8 cellular contexts compared by ENCODE assay signal in genomic region chr11:124415356-124415923, GRCh38. TPM values are rescaled to one million over a fixed set of nuclear protein-coding genes. Genes with fewer than 3 reads are reported as not detected.
DNase-seq lines count a peak whose midpoint lies in the region; ATAC-seq and TF ChIP-seq lines count a peak whose summit lies in the region.

No MANE protein-coding gene starts in this region.

- H3F3A ChIP-seq in neural cell (ENCODE audit: insufficient read depth, low read length, poor library complexity, severe bottlenecking): no peaks in the 10 kb centered on the region

- TF ChIP-seq EP300 in neural cell (conservative IDR thresholded peaks at IDR 0.05; ENCODE audit: poor library complexity, severe bottlenecking): no peak

- peak; percentile 63 for TF ChIP-seq CTCF in AG09319 (IDR thresholded peaks at IDR 0.05; ENCODE audit: low read depth, low read length)
- peak; percentile 71 for TF ChIP-seq CTCF in neural cell (IDR thresholded peaks at IDR 0.05; ENCODE audit: poor library complexity, severe bottlenecking)

- no peak overlapping the region for H3K27ac ChIP-seq in neural cell (ENCODE audit: low read length)

- H3K4me3 ChIP-seq in neural cell (ENCODE audit: low read length): no peak overlapping the region

- DNase-seq in AG09319 (ENCODE audit: extremely low read depth, low read depth) (peak; percentile 10), NCI-H748 treated with DMSO at 0.1 percent for 48 hours (lab: John Stamatoyannopoulos, UW) (peak; percentile 30), dedifferentiated amniotic fluid mesenchymal stem cell (ENCODE audit: extremely low spot score) (peak; percentile 54)
- no peak for DNase-seq in activated naive CD4-positive, alpha-beta T cell treated with anti-CD3 and anti-CD28 coated beads, Interleukin-2, amount 50 U/mL, for 72 hours (ENCODE audit: low spot score in 2 of 2)

- H2AFZ ChIP-seq in neural cell (ENCODE audit: low read depth, low read length): no peak overlapping the region

- no peak overlapping the region for H3K27ac Mint-ChIP-seq in activated naive CD4-positive, alpha-beta T cell treated with anti-CD3 and anti-CD28 coated beads, Interleukin-2, amount 50 U/mL, for 72 hours

- H3K79me2 ChIP-seq in neural cell (replicated peaks; ENCODE audit: insufficient read depth, low read length): no peaks in the 10 kb centered on the region

- no peaks in the 10 kb centered on the region for H3K9me3 ChIP-seq in neural cell (ENCODE audit: low read length)

- H3K4me2 ChIP-seq in neural cell (ENCODE audit: low read length): no peak overlapping the region

- H3K9me2 ChIP-seq in neural cell (ENCODE audit: insufficient read depth, low read length): no peaks in the 10 kb centered on the region

- H4K20me1 ChIP-seq in neural cell (ENCODE audit: insufficient read depth): no peaks in the 10 kb centered on the region

- H3K36me3 ChIP-seq in neural cell (ENCODE audit: insufficient read depth, low read length): no peaks in the 10 kb centered on the region

- no peak overlapping the region for H3K9ac ChIP-seq in neural cell (ENCODE audit: low read length)

- peak; percentile 67 for ATAC-seq in GM19395 (IDR thresholded peaks at IDR 0.05; ENCODE audit: unreplicated experiment)
- no peak for ATAC-seq in GM18498 (IDR thresholded peaks at IDR 0.05; ENCODE audit: unreplicated experiment)
- no peak for ATAC-seq in GM21723 (IDR thresholded peaks at IDR 0.05; ENCODE audit: unreplicated experiment)
- ATAC-seq in activated naive CD4-positive, alpha-beta T cell treated with anti-CD3 and anti-CD28 coated beads, Interleukin-2, amount 50 U/mL, for 72 hours: no peak

- TF ChIP-seq RAD21 in neural cell (conservative IDR thresholded peaks at IDR 0.05): peak; percentile 76

- no peaks in the 10 kb centered on the region for H3K27me3 ChIP-seq in neural cell (ENCODE audit: insufficient read depth, low read depth, low read length)

- no peaks in the 10 kb centered on the region for H3K9me3 Mint-ChIP-seq in activated naive CD4-positive, alpha-beta T cell treated with anti-CD3 and anti-CD28 coated beads, Interleukin-2, amount 50 U/mL, for 72 hours

- no peaks in the 10 kb centered on the region for H3K36me3 Mint-ChIP-seq in activated naive CD4-positive, alpha-beta T cell treated with anti-CD3 and anti-CD28 coated beads, Interleukin-2, amount 50 U/mL, for 72 hours

TF ChIP-seq in neural cell, 6 proteins besides CTCF, POLR2A, EP300 and RAD21:
- TF ChIP-seq SMC3 (conservative IDR thresholded peaks at IDR 0.05; ENCODE audit: poor library complexity) (peak; percentile 75), EZH2 (IDR thresholded peaks at IDR 0.05; ENCODE audit: borderline replicate concordance, insufficient read depth, low read length, poor library complexity, severe bottlenecking) (no peak)

RNA-seq across cellular contexts. Expression of gene OR8B4, which starts 9.2 kb away (rescaled TPM):
- polyA plus RNA-seq in neural cell: not detected in 2 replicates
- not detected in 2 replicates for polyA minus RNA-seq in neural cell
- total RNA-seq in activated naive CD4-positive, alpha-beta T cell treated with anti-CD3 and anti-CD28 coated beads, Interleukin-2, amount 50 U/mL, for 72 hours: not detected

RNA-seq across cellular contexts. Expression of gene OR8B3, which starts 16.6 kb away (rescaled TPM):
- polyA plus RNA-seq in neural cell: not detected in 2 replicates
- not detected in 2 replicates for polyA minus RNA-seq in neural cell
- not detected for total RNA-seq in activated naive CD4-positive, alpha-beta T cell treated with anti-CD3 and anti-CD28 coated beads, Interleukin-2, amount 50 U/mL, for 72 hours

RNA-seq across cellular contexts. Expression of gene OR8B8, which starts 30.1 kb away (rescaled TPM):
- not detected in 2 replicates for polyA plus RNA-seq in neural cell
- polyA minus RNA-seq in neural cell: not detected in 2 replicates
- not detected for total RNA-seq in activated naive CD4-positive, alpha-beta T cell treated with anti-CD3 and anti-CD28 coated beads, Interleukin-2, amount 50 U/mL, for 72 hours

RNA-seq across cellular contexts. Expression of gene OR8B2, which starts 31.1 kb away (rescaled TPM):
- not detected in 2 replicates for polyA plus RNA-seq in neural cell
- not detected in 2 replicates for polyA minus RNA-seq in neural cell
- total RNA-seq in activated naive CD4-positive, alpha-beta T cell treated with anti-CD3 and anti-CD28 coated beads, Interleukin-2, amount 50 U/mL, for 72 hours: not detected

Comparison
In these comparisons a context has a peak if more than half of its experiments do, and no peak if none do; other contexts are left out.
1. DNase-seq: peak in AG09319 (single experiment), NCI-H748 treated with DMSO at 0.1 percent for 48 hours (single experiment) and dedifferentiated amniotic fluid mesenchymal stem cell (single experiment); none in activated naive CD4-positive, alpha-beta T cell treated with anti-CD3 and anti-CD28 coated beads, Interleukin-2, amount 50 U/mL, for 72 hours (0 of 2).